ENCODE assay signal across 8 cellular contexts in the genomic region with DNA sequence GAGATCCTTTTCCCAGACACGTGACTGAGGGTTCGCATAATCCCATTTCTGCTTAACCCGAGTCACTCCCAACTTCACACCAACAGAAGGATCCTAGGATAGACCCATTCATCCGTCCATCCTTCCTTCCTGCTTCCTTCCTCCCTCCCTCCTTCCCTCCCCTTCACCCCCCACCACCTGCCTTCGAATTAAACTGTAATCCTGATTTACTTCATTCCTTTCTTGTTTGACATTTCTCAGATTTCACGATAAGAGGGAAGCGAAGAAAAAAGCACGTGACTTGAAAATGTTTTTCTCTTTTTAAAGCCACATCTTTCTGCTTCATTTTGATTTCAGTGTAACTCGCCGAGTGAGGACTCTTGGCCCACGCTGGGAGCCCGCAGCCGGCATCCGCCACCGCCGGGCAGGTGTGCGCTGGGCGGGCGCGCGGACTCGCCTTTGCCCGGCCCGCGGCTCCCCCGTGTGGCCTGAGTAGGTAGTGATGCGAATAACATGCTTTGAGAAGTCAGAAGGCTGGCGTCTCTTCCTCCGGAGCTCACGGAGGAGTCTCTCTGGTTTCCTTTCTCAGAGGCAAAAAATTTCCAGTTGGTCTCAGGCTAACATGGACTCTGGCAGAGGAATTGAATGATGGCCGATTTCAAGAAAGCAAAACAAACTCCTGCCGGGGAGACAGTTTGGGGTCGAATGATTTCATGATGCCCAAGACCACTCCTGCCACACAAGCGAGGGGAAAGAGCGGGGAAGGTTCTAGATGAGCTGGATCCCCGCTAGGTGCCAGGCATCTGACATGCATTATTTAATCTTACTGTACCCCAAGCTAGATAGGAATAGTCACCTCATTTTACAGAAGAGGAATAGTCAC.
A peak's percentile ranks its signal among the peaks of the same experiment; 100 is the strongest.
DNase-seq lines count a peak whose midpoint lies in the region; ATAC-seq and TF ChIP-seq lines count a peak whose summit lies in the region.

No MANE protein-coding gene starts in this region.

- no peak overlapping the region for H3K9ac ChIP-seq in HUES6 (ENCODE audit: low read length)

- H3K4me3 ChIP-seq in HUES6 (ENCODE audit: low read depth, low read length) = peak overlapping the region; percentile 45
- H3K4me3 ChIP-seq in neutrophil (ENCODE audit: low read depth in 1 of 2, low read length in 1 of 2) = peak overlapping the region in 1 of 2 experiments; percentile 16

- no peaks in the 10 kb centered on the region for H3K36me3 ChIP-seq in HUES6 (ENCODE audit: control insufficient read depth, insufficient read depth, low read length)
- no peaks in the 10 kb centered on the region for H3K36me3 ChIP-seq in neutrophil

- no peaks in the 10 kb centered on the region for H3K4me1 ChIP-seq in HUES6 (ENCODE audit: control insufficient read depth, insufficient read depth, low read length)
- no peaks in the 10 kb centered on the region for H3K4me1 ChIP-seq in foreskin keratinocyte
- H3K4me1 ChIP-seq in neutrophil (ENCODE audit: control insufficient read depth in 1 of 2, insufficient read depth in 1 of 2, low read depth in 1 of 2, low read length in 1 of 2) = peaks cover 6 to 8% of the 10 kb centered on the region in 2 experiments

- POLR2A ChIA-PET in RWPE1 (lab: Yijun Ruan, JAX; ENCODE audit: low non-redundant PET) = interaction anchor here (1.0 kb wide), 1 partner anchor 119 kb away, joined by 3 read pairs; no protein-coding TSS in a partner anchor

- CTCF ChIA-PET in RWPE1 (lab: Yijun Ruan, JAX) = interaction anchor here (0.6 to 1.3 kb wide), 14 partner anchors 9 to 638 kb away, joined by 3 to 18 read pairs (median 3); no protein-coding TSS in a partner anchor

- peak; percentile 97 for TF ChIP-seq CTCF in RWPE1 (conservative IDR thresholded peaks at IDR 0.05; ENCODE audit: low read depth)
- TF ChIP-seq CTCF in foreskin keratinocyte (conservative IDR thresholded peaks at IDR 0.05) = peak; percentile 97
- TF ChIP-seq CTCF in neutrophil (IDR thresholded peaks at IDR 0.05) = peak; percentile 71

- ATAC-seq in GM21515 (IDR thresholded peaks at IDR 0.05; ENCODE audit: unreplicated experiment) = peak; percentile 95
- peak; percentile 93 for ATAC-seq in foreskin keratinocyte

- H3K27me3 ChIP-seq in HUES6 (ENCODE audit: control insufficient read depth, insufficient read depth, low read length) (peaks cover 18% of the 10 kb centered on the region), foreskin keratinocyte (peaks cover 5% of the 10 kb centered on the region), neutrophil (peaks cover 14% of the 10 kb centered on the region)

- DNase-seq in DMS53 (lab: John Stamatoyannopoulos, UW) (peak; percentile 92), RWPE1 (ENCODE audit: low spot score) (peak; percentile 80), foreskin keratinocyte (peak in 1 of 2 donors; percentile 42), substantia nigra (lab: John Stamatoyannopoulos, UW) (peak in 45 of 49 donors; percentile 7 to 85 (median 62))
- peak; percentile 77 for DNase-seq in activated effector memory CD4-positive, alpha-beta T cell treated with Interleukin-2 at 50 U/mL for 16 hours

- H3K9me3 ChIP-seq in HUES6 (ENCODE audit: control insufficient read depth, insufficient read depth, low read depth, low read length) (no peaks in the 10 kb centered on the region), neutrophil (no peaks in the 10 kb centered on the region)

- no peak overlapping the region for H3K27ac ChIP-seq in HUES6 (ENCODE audit: low read depth, low read length)
- H3K27ac ChIP-seq in RWPE1 = no peak overlapping the region
- H3K27ac ChIP-seq in foreskin keratinocyte = no peak overlapping the region
- no peak overlapping the region for H3K27ac ChIP-seq in neutrophil
- H3K27ac ChIP-seq in substantia nigra (ENCODE audit: low read depth, low read length, poor library complexity, severe bottlenecking) = peak overlapping the region; percentile 32
